1 cellular context compared by ENCODE assay signal in the genomic region with DNA sequence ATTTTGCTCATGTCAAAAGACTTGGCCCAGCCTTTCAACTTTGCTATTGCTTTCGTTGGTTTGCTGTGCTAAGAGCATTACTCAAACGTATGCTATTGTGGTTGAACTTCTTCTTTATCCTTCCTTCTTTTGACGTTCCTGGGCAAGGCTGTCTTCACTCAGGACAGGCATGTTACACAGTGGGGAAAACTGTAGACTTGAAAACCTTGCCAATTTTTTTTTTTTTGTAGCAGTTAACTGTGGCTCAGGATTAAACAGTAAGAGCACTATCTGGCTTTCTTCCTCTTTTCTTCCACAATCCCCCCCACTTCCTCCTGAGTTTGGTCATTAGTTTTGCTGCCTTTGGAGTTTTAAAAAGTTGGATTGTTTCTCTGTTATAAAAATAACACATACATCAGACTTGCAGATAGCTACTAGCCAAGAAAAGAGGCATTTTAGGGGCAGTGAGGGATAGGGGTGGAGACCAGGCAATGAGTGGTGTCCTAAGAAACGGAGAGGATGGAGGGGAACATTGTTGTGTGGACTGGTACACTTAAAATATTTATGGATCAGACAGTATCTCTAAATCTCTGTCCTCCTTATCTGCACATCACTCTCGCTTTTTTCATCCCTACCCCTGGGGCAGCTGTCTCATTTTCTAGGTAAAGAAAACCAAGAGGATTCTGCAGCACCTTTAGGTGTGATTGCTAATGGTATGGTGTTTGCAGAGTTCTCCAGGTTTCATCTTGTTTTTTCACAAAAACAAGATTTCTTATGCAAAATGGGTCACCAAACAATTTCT.
A peak's percentile ranks its signal among the peaks of the same experiment; 100 is the strongest.
TF ChIP-seq lines count a peak whose summit lies in the region.

No MANE protein-coding gene starts in this region.

TF ChIP-seq in liver, 16 proteins besides CTCF, POLR2A, EP300 and RAD21 (continued from another document):
- TF ChIP-seq, protein P1, sequence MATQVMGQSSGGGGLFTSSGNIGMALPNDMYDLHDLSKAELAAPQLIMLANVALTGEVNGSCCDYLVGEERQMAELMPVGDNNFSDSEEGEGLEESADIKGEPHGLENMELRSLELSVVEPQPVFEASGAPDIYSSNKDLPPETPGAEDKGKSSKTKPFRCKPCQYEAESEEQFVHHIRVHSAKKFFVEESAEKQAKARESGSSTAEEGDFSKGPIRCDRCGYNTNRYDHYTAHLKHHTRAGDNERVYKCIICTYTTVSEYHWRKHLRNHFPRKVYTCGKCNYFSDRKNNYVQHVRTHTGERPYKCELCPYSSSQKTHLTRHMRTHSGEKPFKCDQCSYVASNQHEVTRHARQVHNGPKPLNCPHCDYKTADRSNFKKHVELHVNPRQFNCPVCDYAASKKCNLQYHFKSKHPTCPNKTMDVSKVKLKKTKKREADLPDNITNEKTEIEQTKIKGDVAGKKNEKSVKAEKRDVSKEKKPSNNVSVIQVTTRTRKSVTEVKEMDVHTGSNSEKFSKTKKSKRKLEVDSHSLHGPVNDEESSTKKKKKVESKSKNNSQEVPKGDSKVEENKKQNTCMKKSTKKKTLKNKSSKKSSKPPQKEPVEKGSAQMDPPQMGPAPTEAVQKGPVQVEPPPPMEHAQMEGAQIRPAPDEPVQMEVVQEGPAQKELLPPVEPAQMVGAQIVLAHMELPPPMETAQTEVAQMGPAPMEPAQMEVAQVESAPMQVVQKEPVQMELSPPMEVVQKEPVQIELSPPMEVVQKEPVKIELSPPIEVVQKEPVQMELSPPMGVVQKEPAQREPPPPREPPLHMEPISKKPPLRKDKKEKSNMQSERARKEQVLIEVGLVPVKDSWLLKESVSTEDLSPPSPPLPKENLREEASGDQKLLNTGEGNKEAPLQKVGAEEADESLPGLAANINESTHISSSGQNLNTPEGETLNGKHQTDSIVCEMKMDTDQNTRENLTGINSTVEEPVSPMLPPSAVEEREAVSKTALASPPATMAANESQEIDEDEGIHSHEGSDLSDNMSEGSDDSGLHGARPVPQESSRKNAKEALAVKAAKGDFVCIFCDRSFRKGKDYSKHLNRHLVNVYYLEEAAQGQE (IDR thresholded peaks at IDR 0.05), result no peak
- TF ChIP-seq, protein P2, sequence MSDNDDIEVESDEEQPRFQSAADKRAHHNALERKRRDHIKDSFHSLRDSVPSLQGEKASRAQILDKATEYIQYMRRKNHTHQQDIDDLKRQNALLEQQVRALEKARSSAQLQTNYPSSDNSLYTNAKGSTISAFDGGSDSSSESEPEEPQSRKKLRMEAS (IDR thresholded peaks at IDR 0.05), result no peak
- TF ChIP-seq RXRA (IDR thresholded peaks at IDR 0.05) (peak in 1 of 2 donors; percentile 16), FOXA2 (IDR thresholded peaks at IDR 0.05) (no peak)
